26 cellular contexts compared by ENCODE assay signal in genomic region chr1:63555480-63555879, GRCh38.
"Had no signal": no experiment of that assay in that cellular context is flagged by ENCODE, and none has a peak within 500 bp of the region (broad histone marks: within the 10 kb centered on the region; RNA-seq: fewer than 3 reads in every experiment).

No MANE protein-coding gene starts in this region.

- ATAC-seq: natural killer cell; psoas muscle; right cardiac atrium; stimulated activated memory B cell treated with anti-CD40 and anti-IgM and Interleukin-4, amounts not matched to agents 10 μg/mL and 1 μg/mL and 100 μg/mL, for 72 hours; stimulated activated naive CD8-positive, alpha-beta T cell treated with anti-CD3 and anti-CD28 coated beads, Interleukin-15, amount 100 ng/mL, for 72 hours; stimulated activated naive CD8-positive, alpha-beta T cell treated with anti-CD3 and anti-CD28 coated beads, Interleukin-15, Interleukin-2, amounts not matched to agents 100 U/mL and 50 U/mL, for 24 hours; upper lobe of right lung had no signal

- H3K27ac ChIP-seq: neural progenitor cell, ovary, parathyroid adenoma, psoas muscle, right lobe of liver, sigmoid colon, suprapubic skin, testis, tibial artery, transverse colon, upper lobe of right lung, uterus had no signal

- H3K27me3 ChIP-seq: neural progenitor cell, ovary, right lobe of liver, sigmoid colon, suprapubic skin, testis, tibial artery, transverse colon, upper lobe of right lung, uterus had no signal

- H3K4me2 ChIP-seq: neural progenitor cell had no signal

- DNase-seq: natural killer cell; occipital lobe; ovary; posterior cingulate gyrus; psoas muscle; right cardiac atrium; right lobe of liver; sigmoid colon; small intestine; stimulated activated CD4-positive, alpha-beta T cell treated with anti-CD3 and anti-CD28 coated beads, Interleukin-15, amount 100 ng/mL, for 24 hours; stimulated activated CD4-positive, alpha-beta T cell treated with anti-CD3 and anti-CD28 coated beads, Interleukin-2, amount 100 ng/mL, for 24 hours; stimulated activated CD4-positive, alpha-beta T cell treated with anti-CD3 and anti-CD28 coated beads, Interleukin-2, amount 100 ng/mL, for 48 hours; stimulated activated CD4-positive, alpha-beta T cell treated with anti-CD3 and anti-CD28 coated beads, Interleukin-4, amount 100 ng/mL, for 24 hours; stimulated activated naive CD4-positive, alpha-beta T cell; stimulated activated naive CD8-positive, alpha-beta T cell treated with anti-CD3 and anti-CD28 coated beads, Interleukin-15, amount 100 ng/mL, for 72 hours; stimulated activated naive CD8-positive, alpha-beta T cell treated with anti-CD3 and anti-CD28 coated beads, Interleukin-15, Interleukin-2, amounts not matched to agents 100 U/mL and 50 U/mL, for 24 hours; substantia nigra; testis; tibial artery; transverse colon; upper lobe of right lung; uterus had no signal

- H3K36me3 ChIP-seq: neural progenitor cell, ovary, right lobe of liver, transverse colon, upper lobe of right lung, uterus had no signal

- H3K9ac ChIP-seq: neural progenitor cell, parathyroid adenoma had no signal

- H3K4me3 ChIP-seq: neural progenitor cell, ovary, psoas muscle, right lobe of liver, sigmoid colon, suprapubic skin, testis, tibial artery, transverse colon, upper lobe of right lung, uterus had no signal

- H3K9me3 ChIP-seq: ovary, psoas muscle, right lobe of liver, sigmoid colon, suprapubic skin, testis, tibial artery, transverse colon, upper lobe of right lung, uterus had no signal

- H2AFZ ChIP-seq: neural progenitor cell, parathyroid adenoma had no signal

- H3K79me2 ChIP-seq: parathyroid adenoma had no signal

- H3K4me1 ChIP-seq: neural progenitor cell, parathyroid adenoma, psoas muscle, sigmoid colon, suprapubic skin, testis, tibial artery, transverse colon, upper lobe of right lung, uterus had no signal
